ENCODE assay signal across 8 cellular contexts in genomic region chr17:58352018-58352842, GRCh38. TPM values are rescaled to one million over a fixed set of nuclear protein-coding genes. Genes with fewer than 3 reads are reported as not detected.
DNase-seq lines count a peak whose midpoint lies in the region; ATAC-seq and TF ChIP-seq lines count a peak whose summit lies in the region.

SUPT4H1 (minus strand) TSS chr17:58352201; CDS start chr17:58352135, 66 bp downstream.

- H4K20me1 ChIP-seq in OCI-LY7 (ENCODE audit: insufficient read depth, low read length), result peaks cover 12% of the 10 kb centered on the region; the same call in 1 of the 2 replicates

- peaks cover 37% of the 10 kb centered on the region for H3K36me3 ChIP-seq in OCI-LY7 (ENCODE audit: insufficient read depth, low read length)
- H3K36me3 ChIP-seq in mucosa of descending colon (ENCODE audit: low read depth), result no peaks in the 10 kb centered on the region

- ATAC-seq in GM21529 (IDR thresholded peaks at IDR 0.05; ENCODE audit: unreplicated experiment) (peak; percentile 84), mucosa of descending colon (peak; percentile 98)

- TF ChIP-seq CTCF in OCI-LY7 (conservative IDR thresholded peaks at IDR 0.05; ENCODE audit: low read length) (no peak), epithelial cell of esophagus (IDR thresholded peaks at IDR 0.05; ENCODE audit: insufficient read depth, low read depth, low read length, missing control alignments) (no peak), mucosa of descending colon (IDR thresholded peaks at IDR 0.05) (no peak)

- H3K79me2 ChIP-seq in OCI-LY7 (ENCODE audit: insufficient read depth, low read depth, low read length), result peaks cover 46% of the 10 kb centered on the region; the same call in 1 of the 2 replicates

- CTCF ChIA-PET in OCI-LY7 (lab: Charles Lee; ENCODE audit: unreplicated experiment), result interaction anchor here (0.5 to 1.5 kb wide), 5 partner anchors 8 to 1095 kb away, joined by 3 to 7 read pairs (median 4); partner anchors contain the start of gene RNF43

- POLR2A ChIA-PET in OCI-LY7 (lab: Charles Lee), result interaction anchor here (0.5 to 4.5 kb wide), 14 partner anchors 8 to 849 kb away, joined by 3 to 37 read pairs (median 6); partner anchors contain the start of gene RNF43

- peak within 1 kb of the TSS; percentile 85 for H3K27ac ChIP-seq in OCI-LY7 (ENCODE audit: low read depth, low read length, poor library complexity, severe bottlenecking)

- no peaks in the 10 kb centered on the region for H3K9me2 ChIP-seq in OCI-LY7 (ENCODE audit: insufficient read depth, low read length)

- peak within 1 kb of the TSS; percentile 99 for H3K4me2 ChIP-seq in OCI-LY7 (ENCODE audit: low read length)

- H3K4me1 ChIP-seq in OCI-LY7 (ENCODE audit: insufficient read depth, low read length, poor library complexity, severe bottlenecking) (peaks cover 32% of the 10 kb centered on the region), mucosa of descending colon (ENCODE audit: low read depth) (peaks cover 13% of the 10 kb centered on the region)

- H3K4me3 ChIP-seq in OCI-LY7 (ENCODE audit: low read depth, low read length, poor library complexity, severe bottlenecking) (peak within 1 kb of the TSS; percentile 79), epithelial cell of esophagus (ENCODE audit: low read length) (peak within 1 kb of the TSS; percentile 99), mucosa of descending colon (peak within 1 kb of the TSS; percentile 40)

- DNase-seq in DMS153 (lab: John Stamatoyannopoulos, UW) (peak; percentile 91), HuH-7.5 (ENCODE audit: low spot score) (peak; percentile 94), OCI-LY7 (ENCODE audit: low spot score) (peak; percentile 98), activated T-cell treated with anti-CD3 and anti-CD28 coated beads for 48 hours (ENCODE audit: low read depth) (peak; percentile 91), epithelial cell of esophagus (ENCODE audit: low read depth) (peak; percentile 97), mucosa of descending colon (peak; percentile 91 to 96 (median 94))
- peak; percentile 85 for DNase-seq in stimulated activated CD8-positive, alpha-beta memory T cell treated with anti-CD3 and anti-CD28 coated beads, Interleukin-4, amount 100 ng/mL, for 24 hours (ENCODE audit: low read depth)

- intact Hi-C loops in OCI-LY7 (cut with micrococcal nuclease; ENCODE audit: unreplicated experiment), result loop anchor here (1.0 to 2.0 kb wide), 3 partner anchors 15 to 65 kb away; partner anchors contain the start of gene RNF43
- intact Hi-C loops in mucosa of descending colon (cut with DNase I, micrococcal nuclease), result loop anchor here in 1 of 2 donors (10.0 kb wide), 1 partner anchor 63 kb away; the partner anchor contains the start of gene RNF43

- H3K9me3 ChIP-seq in OCI-LY7 (ENCODE audit: low read length) (no peaks in the 10 kb centered on the region), mucosa of descending colon (no peaks in the 10 kb centered on the region)

- BruUV-seq in OCI-LY7 (replicated peaks; lab: Mats Ljungman, UMichigan), result no TSS peak

- peak within 1 kb of the TSS; percentile 47; the same call in 1 of the 2 replicates for H2AFZ ChIP-seq in OCI-LY7 (ENCODE audit: low read length)

RNA-seq across cellular contexts. Expression of gene SUPT4H1, which starts in this region (rescaled TPM):
- 41.1 and 56.5 TPM in 2 replicates for total RNA-seq in OCI-LY7 (2014; rRNA removed; shearing (Covaris generic))
- total RNA-seq in OCI-LY7 (2022) (65.5 and 78.4 TPM in 2 replicates), mucosa of descending colon (10 to 100 TPM; 57.9 to 79.5 (median 68.9) TPM)

Comparison
In these comparisons a context has a peak if more than half of its experiments do, and no peak if none do; other contexts are left out.
1. Peak in every context shown above with its lines: DNase-seq, ATAC-seq, H3K4me3 ChIP-seq and H3K27ac ChIP-seq.
2. H3K4me3 ChIP-seq: peak in every context shown above with its lines; median percentile 99 in epithelial cell of esophagus; 79 in OCI-LY7; 40 in mucosa of descending colon.